In genomic region chr16:28212532-28212873, GRCh38 we compare ENCODE assay signal across 8 cellular contexts. TPM values are rescaled to one million over a fixed set of nuclear protein-coding genes. Genes with fewer than 3 reads are reported as not detected.
DNase-seq lines count a peak whose midpoint lies in the region; TF ChIP-seq lines count a peak whose summit lies in the region.

No MANE protein-coding gene starts in this region.

- in situ Hi-C loops in brain microvascular endothelial cell (cut with HindIII; ENCODE audit: low pct_ligation_motif_present, low sequenced_read_pairs): no loop called here

- CTCF ChIA-PET in AG04450 (lab: Charles Lee): no interaction called here

- POLR2A ChIA-PET in AG04450 (lab: Yijun Ruan, JAX): no interaction called here

- peak overlapping the region; percentile 69 for H3K9ac ChIP-seq in HUES64 (ENCODE audit: low read depth, low read length)
- no peak overlapping the region for H3K9ac ChIP-seq in muscle layer of colon (ENCODE audit: low read length)

- H3K27ac ChIP-seq in AG04450 (ENCODE audit: low read depth, low read length) (peak overlapping the region; percentile 66), HUES64 (ENCODE audit: low read depth, low read length) (peak overlapping the region; percentile 78), brain microvascular endothelial cell (peak overlapping the region; percentile 54), muscle layer of colon (ENCODE audit: low read depth, low read length) (no peak overlapping the region)

- H3K4me1 ChIP-seq in HUES64 (ENCODE audit: insufficient read depth, low read length) (0 out of 2 replicates have a peak, but pooled peaks cover 9% of the 10 kb centered on the region), muscle layer of colon (ENCODE audit: insufficient read depth, low read length) (peaks cover 13% of the 10 kb centered on the region)

- 71% methylated on average over 4 of the region's 4 CpGs for WGBS in HUES64

- TF ChIP-seq CTCF in AG04450 (IDR thresholded peaks at IDR 0.05; ENCODE audit: low read depth, low read length) (no peak), brain microvascular endothelial cell (IDR thresholded peaks at IDR 0.05; ENCODE audit: low read depth, low read length, missing control alignments) (no peak)

- DNase-seq in AG04450 (ENCODE audit: low read depth, low spot score) (no peak), brain microvascular endothelial cell (no peak), amniotic stem cell (lab: John Stamatoyannopoulos, UW) (no peak), medulla oblongata (ENCODE audit: extremely low spot score) (no peak), HK-2 (ENCODE audit: unreplicated experiment) (no peak), SIG-M5 treated with dmso at 0.1 percent for 504 hours (lab: John Stamatoyannopoulos, UW; ENCODE audit: unreplicated experiment) (no peak)

- H3K36me3 ChIP-seq in HUES64 (ENCODE audit: insufficient read depth, low read length): peaks cover 24% of the 10 kb centered on the region
- peaks cover 8% of the 10 kb centered on the region for H3K36me3 ChIP-seq in brain microvascular endothelial cell (replicated peaks)
- H3K36me3 ChIP-seq in muscle layer of colon (ENCODE audit: insufficient read depth, low read length): no peaks in the 10 kb centered on the region

- H3K4me3 ChIP-seq in AG04450 (ENCODE audit: low read depth, low read length): peak overlapping the region; percentile 82
- H3K4me3 ChIP-seq in HUES64 (ENCODE audit: low read length): peak overlapping the region; percentile 58
- H3K4me3 ChIP-seq in brain microvascular endothelial cell (ENCODE audit: low read depth, low read length): peak overlapping the region; percentile 84
- peak overlapping the region; percentile 68 to 81 for H3K4me3 ChIP-seq in muscle layer of colon (ENCODE audit: low read depth in 1 of 2, low read length in 2 of 2)

- no peaks in the 10 kb centered on the region; the same call in 1 of the 2 replicates for H3K9me3 ChIP-seq in AG04450 (ENCODE audit: control insufficient read depth, insufficient read depth, low read length)
- no peaks in the 10 kb centered on the region for H3K9me3 ChIP-seq in HUES64 (ENCODE audit: insufficient read depth, low read depth, low read length)
- no peaks in the 10 kb centered on the region for H3K9me3 ChIP-seq in muscle layer of colon (ENCODE audit: low read length)

- H3K27me3 ChIP-seq in AG04450 (ENCODE audit: control insufficient read depth, insufficient read depth, low read length) (no peaks in the 10 kb centered on the region), HUES64 (ENCODE audit: insufficient read depth, low read length) (no peaks in the 10 kb centered on the region), brain microvascular endothelial cell (replicated peaks) (no peaks in the 10 kb centered on the region), muscle layer of colon (ENCODE audit: control insufficient read depth in 1 of 2, insufficient read depth in 2 of 2, low read length in 2 of 2) (no peaks in the 10 kb centered on the region)

RNA-seq across cellular contexts. Expression of gene XPO6, which starts 0.7 kb away (rescaled TPM):
- polyA plus RNA-seq in AG04450 (2011; rRNA removed): 207 and 212 TPM in 2 replicates
- polyA minus RNA-seq in AG04450 (2011; rRNA and poly(A)+ RNA removed): 317 and 400 TPM in 2 replicates
- 83.2 TPM for polyA plus RNA-seq in HUES64 (2013, experiment 1 of 2)
- polyA plus RNA-seq in HUES64 (2013, experiment 2 of 2): 69.2 TPM
